In genomic region chr1:38285807-38286530, GRCh38 we compare ENCODE assay signal across 15 cellular contexts.
"Had no signal": no experiment of that assay in that cellular context is flagged by ENCODE, and none has a peak within 500 bp of the region (broad histone marks: within the 10 kb centered on the region; RNA-seq: fewer than 3 reads in every experiment).

No MANE protein-coding gene starts in this region.

- H3K4me1 ChIP-seq: left ventricle myocardium inferior, pancreas, uterus had no signal

- FAIRE-seq: colon, keratinocyte, pancreas had no signal

- H3K36me3 ChIP-seq: left ventricle myocardium inferior, pancreas, thoracic aorta, uterus had no signal

- H3K4me3 ChIP-seq: left ventricle myocardium inferior, pancreas, thoracic aorta, uterus had no signal

- H3K4me3 Mint-ChIP-seq: activated CD4-positive, alpha-beta T cell treated with anti-CD3 and anti-CD28 coated beads, Interleukin-2, amount 10 ng/mL, durations not matched to agents 7 days and 5 days; activated naive CD4-positive, alpha-beta T cell treated with anti-CD3 and anti-CD28 coated beads, Interleukin-2, amount 10 ng/mL, durations not matched to agents 7 days and 5 days; memory B cell; stimulated activated naive CD8-positive, alpha-beta T cell treated with anti-CD3 and anti-CD28 coated beads, Interleukin-15, amount 100 ng/mL, for 72 hours; T-helper 17 cell had no signal

- DNase-seq: activated CD4-positive, alpha-beta T cell treated with anti-CD3 and anti-CD28 coated beads, Interleukin-2, amount 10 ng/mL, durations not matched to agents 7 days and 5 days; activated CD4-positive, CD25-positive, alpha-beta regulatory T cell; activated naive CD4-positive, alpha-beta T cell treated with anti-CD3 and anti-CD28 coated beads, Interleukin-2, amount 10 ng/mL, durations not matched to agents 7 days and 5 days; erythroblast; pancreas; stimulated activated CD4-positive, alpha-beta T cell treated with anti-CD3 and anti-CD28 coated beads, Interleukin-4, amount 100 ng/mL, for 24 hours; stimulated activated naive CD8-positive, alpha-beta T cell treated with anti-CD3 and anti-CD28 coated beads, Interleukin-15, amount 100 ng/mL, for 72 hours; T-helper 17 cell; uterus had no signal

- H3K9me3 Mint-ChIP-seq: activated CD4-positive, alpha-beta T cell treated with anti-CD3 and anti-CD28 coated beads, Interleukin-2, amount 10 ng/mL, durations not matched to agents 7 days and 5 days; activated naive CD4-positive, alpha-beta T cell treated with anti-CD3 and anti-CD28 coated beads, Interleukin-2, amount 10 ng/mL, durations not matched to agents 7 days and 5 days; activated T-helper 2 cell treated with anti-CD3 and anti-CD28 coated beads, Interferon-gamma antibody, Interleukin-2, Interleukin-4, amounts not matched to agents 10 μg/mL and 5 μg/mL and 100 μg/mL, durations not matched to agents 14 hours and 24 hours and 36 hours; memory B cell; stimulated activated naive CD8-positive, alpha-beta T cell treated with anti-CD3 and anti-CD28 coated beads, Interleukin-15, amount 100 ng/mL, for 72 hours had no signal

- H3K27ac ChIP-seq: left ventricle myocardium inferior, pancreas, thoracic aorta, uterus had no signal

- ATAC-seq: pancreas; stimulated activated naive CD8-positive, alpha-beta T cell treated with anti-CD3 and anti-CD28 coated beads, Interleukin-15, amount 100 ng/mL, for 72 hours; T-helper 17 cell had no signal

- H3K27ac Mint-ChIP-seq: activated CD4-positive, alpha-beta T cell treated with anti-CD3 and anti-CD28 coated beads, Interleukin-2, amount 10 ng/mL, durations not matched to agents 7 days and 5 days; activated naive CD4-positive, alpha-beta T cell treated with anti-CD3 and anti-CD28 coated beads, Interleukin-2, amount 10 ng/mL, durations not matched to agents 7 days and 5 days; activated T-helper 2 cell treated with anti-CD3 and anti-CD28 coated beads, Interferon-gamma antibody, Interleukin-2, Interleukin-4, amounts not matched to agents 10 μg/mL and 5 μg/mL and 100 μg/mL, durations not matched to agents 14 hours and 24 hours and 36 hours; memory B cell; stimulated activated naive CD8-positive, alpha-beta T cell treated with anti-CD3 and anti-CD28 coated beads, Interleukin-15, amount 100 ng/mL, for 72 hours; T-helper 17 cell had no signal

- H3K9me3 ChIP-seq: left ventricle myocardium inferior, pancreas, thoracic aorta, uterus had no signal

- H3K4me1 Mint-ChIP-seq: activated CD4-positive, alpha-beta T cell treated with anti-CD3 and anti-CD28 coated beads, Interleukin-2, amount 10 ng/mL, durations not matched to agents 7 days and 5 days; activated naive CD4-positive, alpha-beta T cell treated with anti-CD3 and anti-CD28 coated beads, Interleukin-2, amount 10 ng/mL, durations not matched to agents 7 days and 5 days; memory B cell; stimulated activated naive CD8-positive, alpha-beta T cell treated with anti-CD3 and anti-CD28 coated beads, Interleukin-15, amount 100 ng/mL, for 72 hours had no signal

- H3K27me3 ChIP-seq: pancreas, uterus had no signal

- H3K36me3 Mint-ChIP-seq: activated naive CD4-positive, alpha-beta T cell treated with anti-CD3 and anti-CD28 coated beads, Interleukin-2, amount 10 ng/mL, durations not matched to agents 7 days and 5 days; memory B cell had no signal
